In the genomic region with DNA sequence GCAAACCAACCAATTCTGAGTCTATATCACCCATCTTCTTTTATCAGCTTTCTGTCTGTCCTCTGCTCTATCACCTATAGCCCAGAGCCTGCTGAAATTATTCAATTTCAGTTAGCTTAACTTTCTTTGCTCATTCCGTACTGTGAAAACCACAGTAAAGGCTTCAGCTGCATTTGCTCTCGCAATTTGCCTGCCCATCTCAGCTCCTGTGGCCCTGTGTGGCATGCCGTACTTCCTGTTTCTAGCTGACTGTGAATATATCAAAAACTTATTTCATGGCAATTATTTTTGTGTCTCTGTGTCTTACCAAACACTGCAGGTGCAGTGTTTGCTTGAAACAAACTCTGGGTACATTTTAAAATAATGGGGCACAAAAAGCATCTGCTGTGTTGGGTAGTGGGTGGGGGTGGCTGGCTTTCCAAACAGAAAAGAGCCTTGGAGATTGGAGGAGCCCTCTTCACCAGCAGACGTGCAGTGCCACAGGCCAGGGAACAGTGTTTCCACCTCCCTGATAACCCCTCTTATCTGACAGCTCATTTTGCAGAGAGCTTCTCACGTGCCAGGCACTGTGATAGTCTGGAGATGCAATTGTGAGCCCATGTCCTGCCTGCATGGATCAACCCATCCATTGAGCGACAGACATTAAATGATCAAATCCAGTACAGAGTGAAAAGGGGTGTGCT, we compare ENCODE assay signal across 11 cellular contexts. TPM values are rescaled to one million over a fixed set of nuclear protein-coding genes. Genes with fewer than 3 reads are reported as not detected.
DNase-seq lines count a peak whose midpoint lies in the region; ATAC-seq and TF ChIP-seq lines count a peak whose summit lies in the region.
"Had no signal": no experiment of that assay in that cellular context is flagged by ENCODE, and none has a peak within 500 bp of the region (broad histone marks: within the 10 kb centered on the region; RNA-seq: fewer than 3 reads in every experiment).

No MANE protein-coding gene starts in this region.

- peak; percentile 89 for ATAC-seq in stimulated activated effector memory CD8-positive, alpha-beta T cell treated with anti-CD3 and anti-CD28 coated beads, Interleukin-12 subunit alpha, Interleukin-12 subunit beta, amount 100 ng/mL, for 72 hours
- ATAC-seq in GM18861 (IDR thresholded peaks at IDR 0.05; ENCODE audit: unreplicated experiment): no peak

- H2AFZ ChIP-seq in PC-9: no peak overlapping the region

- intact Hi-C loops in PC-9 (cut with micrococcal nuclease; ENCODE audit: unreplicated experiment): no loop called here

- peaks cover 19% of the 10 kb centered on the region for H3K4me1 Mint-ChIP-seq in T-helper 1 cell treated with Interleukin-12 subunit alpha and Interleukin-12 subunit beta and Interleukin-4 antibody, amounts not matched to agents 30 μg/mL and 1 μg/mL, for 36 hours (ENCODE audit: low read depth)
- peaks cover 47% of the 10 kb centered on the region for H3K4me1 Mint-ChIP-seq in activated naive CD8-positive, alpha-beta T cell treated with anti-CD3 and anti-CD28 coated beads for 36 hours
- peaks cover 44% of the 10 kb centered on the region for H3K4me1 Mint-ChIP-seq in stimulated activated effector memory CD8-positive, alpha-beta T cell treated with anti-CD3 and anti-CD28 coated beads, Interleukin-12 subunit alpha, Interleukin-12 subunit beta, amount 100 ng/mL, for 72 hours

- peak overlapping the region; percentile 35 for H3K4me3 Mint-ChIP-seq in T-helper 1 cell treated with Interleukin-12 subunit alpha and Interleukin-12 subunit beta and Interleukin-4 antibody, amounts not matched to agents 30 μg/mL and 1 μg/mL, for 36 hours
- peak overlapping the region; percentile 38 for H3K4me3 Mint-ChIP-seq in activated naive CD8-positive, alpha-beta T cell treated with anti-CD3 and anti-CD28 coated beads for 36 hours
- peak overlapping the region; percentile 41 for H3K4me3 Mint-ChIP-seq in stimulated activated effector memory CD8-positive, alpha-beta T cell treated with anti-CD3 and anti-CD28 coated beads, Interleukin-12 subunit alpha, Interleukin-12 subunit beta, amount 100 ng/mL, for 72 hours

- no TSS peak for BruUV-seq in PC-9 (replicated peaks; lab: Mats Ljungman, UMichigan)

- DNase-seq in Kasumi-1 (lab: John Stamatoyannopoulos, UW) (peak; percentile 71 to 72), PC-9 (no peak), T1000 (lab: John Stamatoyannopoulos, UW) (no peak)
- DNase-seq in activated naive CD8-positive, alpha-beta T cell treated with anti-CD3 and anti-CD28 coated beads for 36 hours: peak; percentile 29
- DNase-seq in stimulated activated effector memory CD8-positive, alpha-beta T cell treated with anti-CD3 and anti-CD28 coated beads, Interleukin-12 subunit alpha, Interleukin-12 subunit beta, amount 100 ng/mL, for 72 hours (ENCODE audit: low spot score in 2 of 2): no peak
- DNase-seq: NCI-H2107, SHP77 had no signal

- no peak for TF ChIP-seq CTCF in PC-9 (conservative IDR thresholded peaks at IDR 0.05)

- peaks cover 4% of the 10 kb centered on the region; the same call in 1 of the 2 replicates for H3F3A ChIP-seq in PC-9 (ENCODE audit: insufficient read depth, low read depth)

- H3K9me2 ChIP-seq in PC-9 (ENCODE audit: insufficient read depth): no peaks in the 10 kb centered on the region

- H3K36me3 Mint-ChIP-seq in T-helper 1 cell treated with Interleukin-12 subunit alpha and Interleukin-12 subunit beta and Interleukin-4 antibody, amounts not matched to agents 30 μg/mL and 1 μg/mL, for 36 hours (ENCODE audit: low read depth): no peaks in the 10 kb centered on the region
- peaks cover 7% of the 10 kb centered on the region for H3K36me3 Mint-ChIP-seq in activated naive CD8-positive, alpha-beta T cell treated with anti-CD3 and anti-CD28 coated beads for 36 hours
- no peaks in the 10 kb centered on the region for H3K36me3 Mint-ChIP-seq in stimulated activated effector memory CD8-positive, alpha-beta T cell treated with anti-CD3 and anti-CD28 coated beads, Interleukin-12 subunit alpha, Interleukin-12 subunit beta, amount 100 ng/mL, for 72 hours

- CTCF ChIA-PET in PC-9 (lab: Charles Lee): no interaction called here

- no peak overlapping the region for H3K4me3 ChIP-seq in PC-9

- POLR2A ChIA-PET in PC-9 (lab: Charles Lee; ENCODE audit: unreplicated experiment): interaction anchor here (0.8 kb wide), 1 partner anchor 12 kb away, joined by 8 read pairs; no protein-coding TSS in a partner anchor

- no peaks in the 10 kb centered on the region for H3K36me3 ChIP-seq in PC-9 (ENCODE audit: low read depth)

- H3K9me3 ChIP-seq in PC-9 (ENCODE audit: insufficient read depth, low read depth): no peaks in the 10 kb centered on the region

- no peaks in the 10 kb centered on the region for H3K27me3 ChIP-seq in PC-9 (ENCODE audit: insufficient read depth, low read depth)

- no peak overlapping the region for H3K4me2 ChIP-seq in PC-9

- no peaks in the 10 kb centered on the region for H3K79me2 ChIP-seq in PC-9 (ENCODE audit: low read depth)

- H3K27me3 Mint-ChIP-seq in T-helper 1 cell treated with Interleukin-12 subunit alpha and Interleukin-12 subunit beta and Interleukin-4 antibody, amounts not matched to agents 30 μg/mL and 1 μg/mL, for 36 hours (ENCODE audit: low read depth): peaks cover 8% of the 10 kb centered on the region
- H3K27me3 Mint-ChIP-seq in activated naive CD8-positive, alpha-beta T cell treated with anti-CD3 and anti-CD28 coated beads for 36 hours: no peaks in the 10 kb centered on the region

- no peaks in the 10 kb centered on the region for H3K9me3 Mint-ChIP-seq in T-helper 1 cell treated with Interleukin-12 subunit alpha and Interleukin-12 subunit beta and Interleukin-4 antibody, amounts not matched to agents 30 μg/mL and 1 μg/mL, for 36 hours
- peaks cover 26% of the 10 kb centered on the region for H3K9me3 Mint-ChIP-seq in activated naive CD8-positive, alpha-beta T cell treated with anti-CD3 and anti-CD28 coated beads for 36 hours
- H3K9me3 Mint-ChIP-seq in stimulated activated effector memory CD8-positive, alpha-beta T cell treated with anti-CD3 and anti-CD28 coated beads, Interleukin-12 subunit alpha, Interleukin-12 subunit beta, amount 100 ng/mL, for 72 hours: no peaks in the 10 kb centered on the region

- no peaks in the 10 kb centered on the region for H4K20me1 ChIP-seq in PC-9 (ENCODE audit: insufficient read depth)

- peaks cover 51% of the 10 kb centered on the region for H3K4me1 ChIP-seq in PC-9 (replicated peaks; ENCODE audit: insufficient read depth)

- H3K27ac ChIP-seq in PC-9: no peak overlapping the region

- H3K27ac Mint-ChIP-seq in T-helper 1 cell treated with Interleukin-12 subunit alpha and Interleukin-12 subunit beta and Interleukin-4 antibody, amounts not matched to agents 30 μg/mL and 1 μg/mL, for 36 hours: no peak overlapping the region
- peak overlapping the region; percentile 72 for H3K27ac Mint-ChIP-seq in activated naive CD8-positive, alpha-beta T cell treated with anti-CD3 and anti-CD28 coated beads for 36 hours
- peak overlapping the region; percentile 83 for H3K27ac Mint-ChIP-seq in stimulated activated effector memory CD8-positive, alpha-beta T cell treated with anti-CD3 and anti-CD28 coated beads, Interleukin-12 subunit alpha, Interleukin-12 subunit beta, amount 100 ng/mL, for 72 hours

RNA-seq across cellular contexts. Expression of a gene that starts 45.2 kb away (rescaled TPM):
- total RNA-seq in activated naive CD8-positive, alpha-beta T cell treated with anti-CD3 and anti-CD28 coated beads for 36 hours: under 1 TPM in 1 of 2 experiments, not detected in 1; 0.08 TPM
- not detected in 2 replicates for total RNA-seq in PC-9 (2021)
- total RNA-seq: G401, lung microvascular endothelial cell had no signal

Comparison
In these comparisons a context has a peak if more than half of its experiments do, and no peak if none do; other contexts are left out.
1. DNase-seq: peak in Kasumi-1 (2 of 2) and activated naive CD8-positive, alpha-beta T cell treated with anti-CD3 and anti-CD28 coated beads for 36 hours (single experiment); none in stimulated activated effector memory CD8-positive, alpha-beta T cell treated with anti-CD3 and anti-CD28 coated beads, Interleukin-12 subunit alpha, Interleukin-12 subunit beta, amount 100 ng/mL, for 72 hours (0 of 2), PC-9 (0 of 2) and T1000 (single experiment).
2. Peak in every context shown above with its lines, with median percentiles within 50 percentile points of each other: H3K4me3 Mint-ChIP-seq.